Comparison of ENCODE assay signal across 1 cellular context in genomic region chr15:59298255-59298856, GRCh38.
TF ChIP-seq lines count a peak whose summit lies in the region.

No MANE protein-coding gene starts in this region.

TF ChIP-seq in GM12878, 131 proteins besides CTCF, POLR2A, EP300 and RAD21 (continued from another document and continues in another):
- TF ChIP-seq ZNF592 (IDR thresholded peaks at IDR 0.05) (no peak), EGR1 (IDR thresholded peaks at IDR 0.05; ENCODE audit: borderline replicate concordance in 1 of 2, low read depth in 2 of 2, low read length in 2 of 2) (no peak), TAF1 (IDR thresholded peaks at IDR 0.05; ENCODE audit: borderline replicate concordance, low read depth, low read length) (0 out of 2 replicates have a peak, but pooled peaks have one; percentile 28), FOS (IDR thresholded peaks at IDR 0.05; ENCODE audit: borderline replicate concordance, extremely low read depth, insufficient read length) (no peak), CUX1 (IDR thresholded peaks at IDR 0.05; ENCODE audit: insufficient replicate concordance, low read depth, low read length) (no peak), E4F1 (IDR thresholded peaks at IDR 0.05; ENCODE audit: borderline replicate concordance, partially characterized antibody) (no peak), ATF2 (IDR thresholded peaks at IDR 0.05; ENCODE audit: low read length) (peak; percentile 83), RB1 (IDR thresholded peaks at IDR 0.05; ENCODE audit: borderline replicate concordance) (no peak), E2F4 (IDR thresholded peaks at IDR 0.05; ENCODE audit: low read depth, low read length) (no peak), SREBF1 (IDR thresholded peaks at IDR 0.05; ENCODE audit: low read length) (no peak), JUNB (IDR thresholded peaks at IDR 0.05) (peak; percentile 59), MAX (IDR thresholded peaks at IDR 0.05; ENCODE audit: low read depth, low read length) (peak; percentile 37; the same call in 1 of the 2 replicates), NBN (IDR thresholded peaks at IDR 0.05) (peak; percentile 61; the same call in 1 of the 2 replicates), FOXM1 (IDR thresholded peaks at IDR 0.05; ENCODE audit: low read depth, low read length) (peak; percentile 65; the same call in 1 of the 2 replicates), PAX5 (IDR thresholded peaks at IDR 0.05; ENCODE audit: borderline replicate concordance, low read depth, low read length) (peak; percentile 87), BHLHE40 (IDR thresholded peaks at IDR 0.05; ENCODE audit: borderline replicate concordance in 1 of 2, low read depth in 2 of 2, low read length in 1 of 2) (peak; percentile 33 to 66; a peak in 3 of 4 replicates), MEF2B (IDR thresholded peaks at IDR 0.05; ENCODE audit: partially characterized antibody, poor library complexity, severe bottlenecking) (peak; percentile 84), MEF2A (IDR thresholded peaks at IDR 0.05; ENCODE audit: insufficient read depth, low read depth, low read length) (0 out of 2 replicates have a peak, but pooled peaks have one; percentile 23), TCF3 (IDR thresholded peaks at IDR 0.05; ENCODE audit: borderline replicate concordance, insufficient read depth, low read depth, low read length) (peak; percentile 20; the same call in 1 of the 2 replicates), TCF12 (IDR thresholded peaks at IDR 0.05; ENCODE audit: low read depth, low read length) (0 out of 2 replicates have a peak, but pooled peaks have one; percentile 3), SIN3A (IDR thresholded peaks at IDR 0.05; ENCODE audit: low read depth, low read length) (no peak), REST (IDR thresholded peaks at IDR 0.05; ENCODE audit: low read depth, low read length) (no peak), MYC (IDR thresholded peaks at IDR 0.05; ENCODE audit: insufficient read depth, insufficient read length, insufficient replicate concordance, low read length, severe bottlenecking) (no peak), ESRRA (IDR thresholded peaks at IDR 0.05; ENCODE audit: low read length) (no peak), MXI1 (IDR thresholded peaks at IDR 0.05; ENCODE audit: low read depth, low read length) (0 out of 2 replicates have a peak, but pooled peaks have one; percentile 7), ZNF207 (IDR thresholded peaks at IDR 0.05; ENCODE audit: borderline replicate concordance) (no peak), GATAD2B (conservative IDR thresholded peaks at IDR 0.05; ENCODE audit: low read depth) (peak; percentile 87; the same call in 1 of the 2 replicates), NFIC (IDR thresholded peaks at IDR 0.05; ENCODE audit: low read depth, low read length) (peak; percentile 83), EED (IDR thresholded peaks at IDR 0.05; ENCODE audit: low read depth) (peak; percentile 96), SMAD5 (IDR thresholded peaks at IDR 0.05; ENCODE audit: low read depth) (no peak), MTA2 (IDR thresholded peaks at IDR 0.05; ENCODE audit: low read depth) (peak; percentile 85), ZBED1 (IDR thresholded peaks at IDR 0.05; ENCODE audit: borderline replicate concordance) (peak; percentile 85), IRF4 (IDR thresholded peaks at IDR 0.05; ENCODE audit: low read depth, low read length) (peak; percentile 82), CHD2 (IDR thresholded peaks at IDR 0.05; ENCODE audit: borderline replicate concordance, low read depth, low read length) (peak; percentile 44; the same call in 1 of the 2 replicates)
